ENCODE assay signal across 19 cellular contexts in genomic region chr7:33692956-33693355, GRCh38.
A peak's percentile ranks its signal among the peaks of the same experiment; 100 is the strongest.
DNase-seq lines count a peak whose midpoint lies in the region; ATAC-seq, FAIRE-seq and TF ChIP-seq lines count a peak whose summit lies in the region.
"Had no signal": no experiment of that assay in that cellular context is flagged by ENCODE, and none has a peak within 500 bp of the region (broad histone marks: within the 10 kb centered on the region; RNA-seq: fewer than 3 reads in every experiment).

No MANE protein-coding gene starts in this region.

- no peak overlapping the region for H3K4me3 Mint-ChIP-seq in naive thymus-derived CD4-positive, alpha-beta T cell
- H3K4me3 Mint-ChIP-seq: nephron had no signal

- H3K9me3 ChIP-seq in adipocyte (ENCODE audit: control insufficient read depth, low read length), result no peaks in the 10 kb centered on the region
- H3K9me3 ChIP-seq in naive thymus-derived CD4-positive, alpha-beta T cell (ENCODE audit: control insufficient read depth in 2 of 3, low read length in 3 of 3), result no peaks in the 10 kb centered on the region
- H3K9me3 ChIP-seq: right atrium auricular region, SJSA1 had no signal

- H3K27me3 Mint-ChIP-seq in naive thymus-derived CD4-positive, alpha-beta T cell, result no peaks in the 10 kb centered on the region

- intact Hi-C loops in naive thymus-derived CD4-positive, alpha-beta T cell (cut with micrococcal nuclease), result no loop called here

- H3K27ac Mint-ChIP-seq in naive thymus-derived CD4-positive, alpha-beta T cell, result no peak overlapping the region
- H3K27ac Mint-ChIP-seq: nephron had no signal

- H3K4me1 Mint-ChIP-seq in naive thymus-derived CD4-positive, alpha-beta T cell, result no peaks in the 10 kb centered on the region

- no peaks in the 10 kb centered on the region for H3K27me3 ChIP-seq in adipocyte (replicated peaks; ENCODE audit: control insufficient read depth, insufficient read depth, low read length)
- no peaks in the 10 kb centered on the region for H3K27me3 ChIP-seq in naive thymus-derived CD4-positive, alpha-beta T cell (ENCODE audit: control insufficient read depth in 2 of 2, insufficient read depth in 2 of 2, low read length in 2 of 2)
- H3K27me3 ChIP-seq: right atrium auricular region, SJSA1 had no signal

- H3K9me3 Mint-ChIP-seq in naive thymus-derived CD4-positive, alpha-beta T cell, result peaks cover 0 to 27% (median 10%) of the 10 kb centered on the region in 11 donors

- ATAC-seq in naive thymus-derived CD4-positive, alpha-beta T cell, result no peak
- ATAC-seq: left ventricle myocardium superior had no signal

- no peak for TF ChIP-seq POLR2A in H54 (IDR thresholded peaks at IDR 0.05; ENCODE audit: low read depth, low read length)

- H3K4me1 ChIP-seq in adipocyte (ENCODE audit: control insufficient read depth, insufficient read depth, low read length), result peaks cover 19% of the 10 kb centered on the region
- H3K4me1 ChIP-seq in naive thymus-derived CD4-positive, alpha-beta T cell (ENCODE audit: control insufficient read depth in 2 of 2, insufficient read depth in 2 of 2, low read length in 2 of 2), result no peaks in the 10 kb centered on the region
- H3K4me1 ChIP-seq: right atrium auricular region had no signal

- H3K4me3 ChIP-seq in adipocyte (ENCODE audit: low read length) (peak overlapping the region; percentile 19), fibroblast of mammary gland (ENCODE audit: control insufficient read depth, low read depth, low read length) (no peak overlapping the region)
- no peak overlapping the region for H3K4me3 ChIP-seq in naive thymus-derived CD4-positive, alpha-beta T cell (ENCODE audit: low read length)
- H3K4me3 ChIP-seq: right atrium auricular region, SJSA1 had no signal

- peaks cover 0 to 45% (median 24%) of the 10 kb centered on the region in 5 donors for H3K36me3 Mint-ChIP-seq in naive thymus-derived CD4-positive, alpha-beta T cell

- CTCF ChIA-PET in naive thymus-derived CD4-positive, alpha-beta T cell (lab: Charles Lee), result no interaction called here

- peak; percentile 28 for DNase-seq in H54 (ENCODE audit: insufficient read length, low spot score)
- DNase-seq in adipocyte (ENCODE audit: low read depth), result peak; percentile 69
- DNase-seq in fibroblast of mammary gland (ENCODE audit: low read depth), result peak; percentile 80
- DNase-seq in stromal cell of bone marrow (ENCODE audit: low read depth), result peak; percentile 68
- DNase-seq in Kasumi-1 (lab: John Stamatoyannopoulos, UW), result no peak
- DNase-seq in substantia nigra (lab: John Stamatoyannopoulos, UW), result no peak
- no peak for DNase-seq in naive thymus-derived CD4-positive, alpha-beta T cell
- DNase-seq: activated CD8-positive, alpha-beta memory T cell treated with anti-CD3 and anti-CD28 coated beads for 24 hours; activated gamma-delta T cell treated with Interleukin-2 at 50 U/mL for 16 hours; central memory CD4-positive, alpha-beta T cell; H7; left ventricle myocardium superior; NCI-H2171 treated with DMSO at 0.1 percent for 48 hours; stimulated activated CD4-positive, alpha-beta T cell treated with anti-CD3 and anti-CD28 coated beads, Interleukin-4, amount 100 ng/mL, for 24 hours had no signal

- no peak for FAIRE-seq in H54 (lab: Jason Lieb, UNC)

- TF ChIP-seq CTCF in fibroblast of mammary gland (conservative IDR thresholded peaks at IDR 0.05; ENCODE audit: control insufficient read depth, insufficient read depth, low read depth, low read length), result no peak

- H3K9ac ChIP-seq in adipocyte (ENCODE audit: low read length), result no peak overlapping the region

- POLR2A ChIA-PET in naive thymus-derived CD4-positive, alpha-beta T cell (lab: Charles Lee), result no interaction called here

- H3K27ac ChIP-seq in substantia nigra (ENCODE audit: low read depth, low read length, poor library complexity, severe bottlenecking), result no peak overlapping the region
- H3K27ac ChIP-seq in naive thymus-derived CD4-positive, alpha-beta T cell (ENCODE audit: low read depth, low read length), result no peak overlapping the region
- H3K27ac ChIP-seq: epithelial cell of prostate, right atrium auricular region, SJSA1, VCaP had no signal

- no peaks in the 10 kb centered on the region for H3K36me3 ChIP-seq in adipocyte (ENCODE audit: control insufficient read depth, insufficient read depth, low read length, severe bottlenecking)
- no peaks in the 10 kb centered on the region for H3K36me3 ChIP-seq in naive thymus-derived CD4-positive, alpha-beta T cell (ENCODE audit: control insufficient read depth in 2 of 3, insufficient read depth in 3 of 3, low read length in 3 of 3)
- H3K36me3 ChIP-seq: right atrium auricular region, SJSA1 had no signal

Comparison
In these comparisons a context has a peak if more than half of its experiments do, and no peak if none do; other contexts are left out.
1. DNase-seq: peak in H54 (single experiment), adipocyte (single experiment), fibroblast of mammary gland (single experiment) and stromal cell of bone marrow (single experiment); none in Kasumi-1 (0 of 2), substantia nigra (0 of 49) and naive thymus-derived CD4-positive, alpha-beta T cell (0 of 9).